38 cellular contexts compared by ENCODE assay signal in the genomic region with DNA sequence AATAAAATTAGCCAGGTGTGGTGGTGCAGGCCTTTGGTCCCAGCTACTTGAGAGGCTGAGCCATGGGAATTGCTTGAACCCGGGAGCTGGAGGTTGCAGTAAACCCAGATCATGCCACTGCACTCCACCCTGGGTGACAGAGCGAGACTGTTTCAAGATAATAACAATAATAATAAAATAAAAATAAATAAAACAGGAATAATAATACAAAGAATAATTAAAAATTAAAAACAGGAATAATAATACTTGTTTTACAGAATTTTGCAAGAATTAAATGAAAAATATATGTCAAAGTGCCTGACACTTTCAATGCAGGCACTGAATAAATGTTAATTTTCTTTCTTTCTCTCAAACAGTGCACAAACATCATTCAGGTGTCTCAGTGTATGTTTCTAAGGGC.
"Had no signal": no experiment of that assay in that cellular context is flagged by ENCODE, and none has a peak within 500 bp of the region (broad histone marks: within the 10 kb centered on the region; RNA-seq: fewer than 3 reads in every experiment).

No MANE protein-coding gene starts in this region.

- H3K27ac ChIP-seq: adrenal gland, ascending aorta, body of pancreas, brain microvascular endothelial cell, breast epithelium, cardiac muscle cell had no signal

- H3K36me3 Mint-ChIP-seq: activated naive CD4-positive, alpha-beta T cell treated with anti-CD3 and anti-CD28 coated beads, Interleukin-2, amount 10 ng/mL, durations not matched to agents 7 days and 5 days; activated naive CD4-positive, alpha-beta T cell treated with anti-CD3 and anti-CD28 coated beads, Interleukin-2, amount 50 U/mL, for 24 hours; activated naive CD4-positive, alpha-beta T cell treated with anti-CD3 and anti-CD28 coated beads, Interleukin-2, amount 50 U/mL, for 72 hours; activated naive CD8-positive, alpha-beta T cell; activated naive CD8-positive, alpha-beta T cell treated with anti-CD3 and anti-CD28 coated beads for 36 hours; activated naive CD8-positive, alpha-beta T cell treated with anti-CD3 and anti-CD28 coated beads, Interleukin-2, amount 10 ng/mL, durations not matched to agents 7 days and 5 days; brain had no signal

- H3K27me3 ChIP-seq: adrenal gland, ascending aorta, body of pancreas, brain microvascular endothelial cell, breast epithelium, cardiac muscle cell had no signal

- H3K27me3 Mint-ChIP-seq: brain had no signal

- H3K36me3 ChIP-seq: adrenal gland, ascending aorta, brain microvascular endothelial cell, breast epithelium, cardiac muscle cell had no signal

- H3K4me1 Mint-ChIP-seq: activated naive CD4-positive, alpha-beta T cell treated with anti-CD3 and anti-CD28 coated beads, Interleukin-2, amount 10 ng/mL, durations not matched to agents 7 days and 5 days; activated naive CD4-positive, alpha-beta T cell treated with anti-CD3 and anti-CD28 coated beads, Interleukin-2, amount 50 U/mL, for 24 hours; activated naive CD8-positive, alpha-beta T cell treated with anti-CD3 and anti-CD28 coated beads for 36 hours; activated naive CD8-positive, alpha-beta T cell treated with anti-CD3 and anti-CD28 coated beads, Interleukin-2, amount 10 ng/mL, durations not matched to agents 7 days and 5 days; activated naive CD8-positive, alpha-beta T cell treated with anti-CD3 and anti-CD28 coated beads, Interleukin-2, amount 50 U/mL, for 24 hours; activated T-helper 17 cell treated with anti-CD3 and anti-CD28 coated beads, Interleukin-2, amount 50 U/mL, for 72 hours; brain; central memory CD8-positive, alpha-beta T cell had no signal

- H3K4me3 ChIP-seq: adrenal gland, ascending aorta, body of pancreas, breast epithelium, cardiac muscle cell had no signal

- DNase-seq: activated effector memory CD4-positive, alpha-beta T cell treated with anti-CD3 and anti-CD28 coated beads, Interleukin-2, amount 50 U/mL, for 16 hours; activated effector memory CD4-positive, alpha-beta T cell treated with Interleukin-2 at 50 U/mL for 16 hours; activated gamma-delta T cell; activated gamma-delta T cell treated with Interleukin-2 at 50 U/mL for 16 hours; activated naive CD4-positive, alpha-beta T cell; activated naive CD4-positive, alpha-beta T cell treated with anti-CD3 and anti-CD28 coated beads for 36 hours; activated naive CD4-positive, alpha-beta T cell treated with anti-CD3 and anti-CD28 coated beads, Interleukin-2, amount 10 ng/mL, durations not matched to agents 7 days and 5 days; activated naive CD4-positive, alpha-beta T cell treated with anti-CD3 and anti-CD28 coated beads, Interleukin-2, amount 50 U/mL, for 16 hours; activated naive CD4-positive, alpha-beta T cell treated with Interleukin-2 at 50 U/mL for 16 hours; activated naive CD8-positive, alpha-beta T cell treated with anti-CD3 and anti-CD28 coated beads for 36 hours; activated naive CD8-positive, alpha-beta T cell treated with anti-CD3 and anti-CD28 coated beads, Interleukin-2, amount 10 ng/mL, durations not matched to agents 7 days and 5 days; activated naive CD8-positive, alpha-beta T cell treated with anti-CD3 and anti-CD28 coated beads, Interleukin-2, amount 50 U/mL, for 24 hours; activated T-cell treated with anti-CD3 and anti-CD28 coated beads, Interleukin-2, amount 50 U/mL, for 1 hour; activated T-cell treated with anti-CD3 and anti-CD28 coated beads, Interleukin-2, amount 50 U/mL, for 24 hours; activated T-cell treated with anti-CD3 and anti-CD28 coated beads, Interleukin-2, amount 50 U/mL, for 4 hours; activated T-cell treated with anti-CD3 and anti-CD28 coated beads, Interleukin-2, amount 50 U/mL, for 48 hours; activated T-cell treated with anti-CD3 and anti-CD28 coated beads, Interleukin-2, amount 50 U/mL, for 72 hours; adrenal gland; amniotic stem cell; amygdala; anterior cingulate cortex; aorta; body of pancreas; brain microvascular endothelial cell; caudate nucleus; central memory CD4-positive, alpha-beta T cell; cerebellar nuclear complex had no signal

- H3K4me3 Mint-ChIP-seq: activated naive CD4-positive, alpha-beta T cell treated with anti-CD3 and anti-CD28 coated beads for 36 hours; activated naive CD4-positive, alpha-beta T cell treated with anti-CD3 and anti-CD28 coated beads, Interleukin-2, amount 10 ng/mL, durations not matched to agents 7 days and 5 days; activated naive CD4-positive, alpha-beta T cell treated with anti-CD3 and anti-CD28 coated beads, Interleukin-2, amount 50 U/mL, for 24 hours; activated naive CD8-positive, alpha-beta T cell; activated naive CD8-positive, alpha-beta T cell treated with anti-CD3 and anti-CD28 coated beads for 36 hours; activated naive CD8-positive, alpha-beta T cell treated with anti-CD3 and anti-CD28 coated beads, Interleukin-2, amount 10 ng/mL, durations not matched to agents 7 days and 5 days; activated naive CD8-positive, alpha-beta T cell treated with anti-CD3 and anti-CD28 coated beads, Interleukin-2, amount 50 U/mL, for 24 hours; activated T-cell treated with anti-CD3 and anti-CD28 coated beads, Interleukin-2, amount 50 U/mL, for 24 hours; activated T-cell treated with anti-CD3 and anti-CD28 coated beads, Interleukin-2, amount 50 U/mL, for 4 hours; activated T-cell treated with anti-CD3 and anti-CD28 coated beads, Interleukin-2, amount 50 U/mL, for 72 hours; activated T-helper 1 cell treated with anti-CD3 and anti-CD28 coated beads, Interleukin-12 subunit alpha, Interleukin-12 subunit beta, Interleukin-2, Interleukin-4 antibody, amounts not matched to agents 30 ng/mL and 10 ng/mL and 1 ng/mL, durations not matched to agents 14 hours and 24 hours and 36 hours; activated T-helper 17 cell treated with anti-CD3 and anti-CD28 coated beads, Interleukin-2, amount 50 U/mL, for 72 hours; brain; central memory CD8-positive, alpha-beta T cell had no signal

- H3K9me3 ChIP-seq: adrenal gland, ascending aorta, body of pancreas, breast epithelium had no signal

- H3K4me1 ChIP-seq: adrenal gland, ascending aorta, body of pancreas, breast epithelium had no signal

- H3K9me3 Mint-ChIP-seq: activated naive CD4-positive, alpha-beta T cell treated with anti-CD3 and anti-CD28 coated beads for 36 hours; activated naive CD4-positive, alpha-beta T cell treated with anti-CD3 and anti-CD28 coated beads, Interleukin-2, amount 10 ng/mL, durations not matched to agents 7 days and 5 days; activated naive CD4-positive, alpha-beta T cell treated with anti-CD3 and anti-CD28 coated beads, Interleukin-2, amount 50 U/mL, for 24 hours; activated naive CD4-positive, alpha-beta T cell treated with anti-CD3 and anti-CD28 coated beads, Interleukin-2, amount 50 U/mL, for 72 hours; activated naive CD8-positive, alpha-beta T cell treated with anti-CD3 and anti-CD28 coated beads for 36 hours; activated naive CD8-positive, alpha-beta T cell treated with anti-CD3 and anti-CD28 coated beads, Interleukin-2, amount 10 ng/mL, durations not matched to agents 7 days and 5 days; activated naive CD8-positive, alpha-beta T cell treated with anti-CD3 and anti-CD28 coated beads, Interleukin-2, amount 50 U/mL, for 24 hours; activated T-cell treated with anti-CD3 and anti-CD28 coated beads, Interleukin-2, amount 50 U/mL, for 24 hours; activated T-cell treated with anti-CD3 and anti-CD28 coated beads, Interleukin-2, amount 50 U/mL, for 4 hours; activated T-cell treated with anti-CD3 and anti-CD28 coated beads, Interleukin-2, amount 50 U/mL, for 72 hours; activated T-helper 1 cell treated with anti-CD3 and anti-CD28 coated beads, Interleukin-12 subunit alpha, Interleukin-12 subunit beta, Interleukin-2, Interleukin-4 antibody, amounts not matched to agents 30 ng/mL and 10 ng/mL and 1 ng/mL, durations not matched to agents 14 hours and 24 hours and 36 hours; activated T-helper 17 cell treated with anti-CD3 and anti-CD28 coated beads, Interleukin-2, amount 50 U/mL, for 72 hours; activated T-helper 2 cell treated with anti-CD3 and anti-CD28 coated beads, Interferon-gamma antibody, Interleukin-2, Interleukin-4, amounts not matched to agents 10 μg/mL and 5 μg/mL and 100 μg/mL, durations not matched to agents 14 hours and 24 hours and 36 hours; brain; central memory CD8-positive, alpha-beta T cell had no signal

- ATAC-seq: activated naive CD4-positive, alpha-beta T cell treated with anti-CD3 and anti-CD28 coated beads, Interleukin-2, amount 50 U/mL, for 72 hours; activated naive CD8-positive, alpha-beta T cell treated with anti-CD3 and anti-CD28 coated beads, Interleukin-2, amount 50 U/mL, for 24 hours; activated T-cell treated with anti-CD3 and anti-CD28 coated beads, Interleukin-2, amount 50 U/mL, for 4 hours; activated T-cell treated with anti-CD3 and anti-CD28 coated beads, Interleukin-2, amount 50 U/mL, for 72 hours; activated T-helper 17 cell treated with anti-CD3 and anti-CD28 coated beads, Interleukin-2, amount 50 U/mL, for 72 hours; body of pancreas had no signal

- H3K27ac Mint-ChIP-seq: activated naive CD4-positive, alpha-beta T cell treated with anti-CD3 and anti-CD28 coated beads for 36 hours; activated naive CD4-positive, alpha-beta T cell treated with anti-CD3 and anti-CD28 coated beads, Interleukin-2, amount 10 ng/mL, durations not matched to agents 7 days and 5 days; activated naive CD4-positive, alpha-beta T cell treated with anti-CD3 and anti-CD28 coated beads, Interleukin-2, amount 50 U/mL, for 24 hours; activated naive CD4-positive, alpha-beta T cell treated with anti-CD3 and anti-CD28 coated beads, Interleukin-2, amount 50 U/mL, for 72 hours; activated naive CD8-positive, alpha-beta T cell; activated naive CD8-positive, alpha-beta T cell treated with anti-CD3 and anti-CD28 coated beads for 36 hours; activated naive CD8-positive, alpha-beta T cell treated with anti-CD3 and anti-CD28 coated beads, Interleukin-2, amount 10 ng/mL, durations not matched to agents 7 days and 5 days; activated naive CD8-positive, alpha-beta T cell treated with anti-CD3 and anti-CD28 coated beads, Interleukin-2, amount 50 U/mL, for 24 hours; activated T-cell treated with anti-CD3 and anti-CD28 coated beads, Interleukin-2, amount 50 U/mL, for 24 hours; activated T-cell treated with anti-CD3 and anti-CD28 coated beads, Interleukin-2, amount 50 U/mL, for 72 hours; activated T-helper 1 cell treated with anti-CD3 and anti-CD28 coated beads, Interleukin-12 subunit alpha, Interleukin-12 subunit beta, Interleukin-2, Interleukin-4 antibody, amounts not matched to agents 30 ng/mL and 10 ng/mL and 1 ng/mL, durations not matched to agents 14 hours and 24 hours and 36 hours; activated T-helper 17 cell treated with anti-CD3 and anti-CD28 coated beads, Interleukin-2, amount 50 U/mL, for 72 hours; activated T-helper 2 cell treated with anti-CD3 and anti-CD28 coated beads, Interferon-gamma antibody, Interleukin-2, Interleukin-4, amounts not matched to agents 10 μg/mL and 5 μg/mL and 100 μg/mL, durations not matched to agents 14 hours and 24 hours and 36 hours; brain had no signal
